ENCODE assay signal across 10 cellular contexts in the genomic region with DNA sequence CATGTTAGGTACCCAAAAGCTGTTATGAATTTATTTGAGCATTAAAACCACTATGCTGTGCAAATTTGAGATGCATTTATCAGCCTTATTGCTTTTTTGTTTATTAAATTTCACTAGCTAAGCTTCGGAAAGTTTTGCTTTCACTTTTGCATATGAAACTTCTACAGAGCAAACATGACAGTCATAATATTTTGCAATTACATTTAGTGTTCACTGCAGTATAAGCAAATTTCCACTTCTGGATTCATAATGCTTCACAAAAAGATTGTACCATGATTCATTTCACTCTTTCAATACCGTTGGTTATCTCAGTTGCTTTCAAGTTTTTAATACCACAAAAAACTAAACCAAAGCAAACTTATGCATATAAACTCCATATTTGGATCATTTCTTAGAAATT.
A peak's percentile ranks its signal among the peaks of the same experiment; 100 is the strongest.
DNase-seq lines count a peak whose midpoint lies in the region; ATAC-seq and TF ChIP-seq lines count a peak whose summit lies in the region.
"Had no signal": no experiment of that assay in that cellular context is flagged by ENCODE, and none has a peak within 500 bp of the region (broad histone marks: within the 10 kb centered on the region; RNA-seq: fewer than 3 reads in every experiment).

No MANE protein-coding gene starts in this region.

- H3K36me3 ChIP-seq in KMS-11 (ENCODE audit: insufficient read depth), result no peaks in the 10 kb centered on the region

- CTCF ChIA-PET in activated naive CD4-positive, alpha-beta T cell treated with anti-CD3 and anti-CD28 coated beads, Interleukin-2, amount 10 ng/mL, durations not matched to agents 7 days and 5 days (lab: Charles Lee), result no interaction called here

- H3K27me3 Mint-ChIP-seq in activated naive CD4-positive, alpha-beta T cell treated with anti-CD3 and anti-CD28 coated beads, Interleukin-2, amount 10 ng/mL, durations not matched to agents 7 days and 5 days, result no peaks in the 10 kb centered on the region
- H3K27me3 Mint-ChIP-seq: activated B cell treated with CpG ODN at 0.5 μM for 24 hours had no signal

- peak overlapping the region; percentile 43 for H3K27ac ChIP-seq in KMS-11

- peak overlapping the region; percentile 79 for H3K4me2 ChIP-seq in KMS-11

- H3K27me3 ChIP-seq in KMS-11 (ENCODE audit: insufficient read depth, low read depth) (no peaks in the 10 kb centered on the region), mononuclear cell (ENCODE audit: insufficient read depth, low read length) (no peaks in the 10 kb centered on the region)

- peak overlapping the region; percentile 21; the same call in 1 of the 2 replicates for H3K9ac ChIP-seq in KMS-11

- no peak overlapping the region for H3K27ac Mint-ChIP-seq in activated naive CD4-positive, alpha-beta T cell treated with anti-CD3 and anti-CD28 coated beads, Interleukin-2, amount 10 ng/mL, durations not matched to agents 7 days and 5 days
- H3K27ac Mint-ChIP-seq: activated B cell treated with CpG ODN at 0.5 μM for 24 hours had no signal

- H3K9me3 ChIP-seq in mononuclear cell (ENCODE audit: low read depth, low read length), result no peaks in the 10 kb centered on the region

- peak; percentile 100 for ATAC-seq in GM18868 (IDR thresholded peaks at IDR 0.05; ENCODE audit: unreplicated experiment)

- H3K4me1 ChIP-seq in KMS-11 (ENCODE audit: low read depth, poor library complexity, severe bottlenecking), result peaks cover 13% of the 10 kb centered on the region
- H3K4me1 ChIP-seq in mononuclear cell (ENCODE audit: insufficient read depth, low read length), result peaks cover 5% of the 10 kb centered on the region

- in situ Hi-C loops in ACHN (cut with HindIII; ENCODE audit: low pct_ligation_motif_present, low pct_unique_long_range_greater_than_20kb, low sequenced_read_pairs), result no loop called here

- no peaks in the 10 kb centered on the region for H4K20me1 ChIP-seq in KMS-11 (ENCODE audit: insufficient read depth)

- H2AFZ ChIP-seq in KMS-11 (ENCODE audit: low read depth), result peak overlapping the region; percentile 42

- H3K79me2 ChIP-seq in KMS-11 (ENCODE audit: insufficient read depth, low read depth), result no peaks in the 10 kb centered on the region

- no peaks in the 10 kb centered on the region for H3K36me3 Mint-ChIP-seq in activated naive CD4-positive, alpha-beta T cell treated with anti-CD3 and anti-CD28 coated beads, Interleukin-2, amount 10 ng/mL, durations not matched to agents 7 days and 5 days

- H3K4me1 Mint-ChIP-seq in activated naive CD4-positive, alpha-beta T cell treated with anti-CD3 and anti-CD28 coated beads, Interleukin-2, amount 10 ng/mL, durations not matched to agents 7 days and 5 days, result peaks cover 2% of the 10 kb centered on the region
- H3K4me1 Mint-ChIP-seq: activated B cell treated with CpG ODN at 0.5 μM for 24 hours had no signal

- peaks cover 24% of the 10 kb centered on the region for H3K9me3 Mint-ChIP-seq in activated naive CD4-positive, alpha-beta T cell treated with anti-CD3 and anti-CD28 coated beads, Interleukin-2, amount 10 ng/mL, durations not matched to agents 7 days and 5 days

- DNase-seq in HCEC 1CT (peak; percentile 34), nucleus accumbens (lab: John Stamatoyannopoulos, UW) (no peak), NCI-H2196 (lab: John Stamatoyannopoulos, UW; ENCODE audit: unreplicated experiment) (no peak), ACHN (no peak)
- DNase-seq in activated naive CD4-positive, alpha-beta T cell treated with anti-CD3 and anti-CD28 coated beads, Interleukin-2, amount 10 ng/mL, durations not matched to agents 7 days and 5 days, result no peak
- DNase-seq: activated B cell treated with CpG ODN at 0.5 μM for 24 hours, NCI-H748 treated with DMSO at 0.1 percent for 48 hours had no signal

- no peak overlapping the region for H3K4me3 ChIP-seq in KMS-11 (IDR thresholded peaks at IDR 0.05; ENCODE audit: insufficient read depth, low read depth, low read length)
- peak overlapping the region; percentile 7 for H3K4me3 ChIP-seq in mononuclear cell (ENCODE audit: low read length)

- no peak for TF ChIP-seq CTCF in KMS-11 (conservative IDR thresholded peaks at IDR 0.05; ENCODE audit: low read depth, low read length)

- no peak overlapping the region for H3K4me3 Mint-ChIP-seq in activated naive CD4-positive, alpha-beta T cell treated with anti-CD3 and anti-CD28 coated beads, Interleukin-2, amount 10 ng/mL, durations not matched to agents 7 days and 5 days
- H3K4me3 Mint-ChIP-seq: activated B cell treated with CpG ODN at 0.5 μM for 24 hours had no signal
